ENCODE assay signal across 12 cellular contexts in the genomic region with DNA sequence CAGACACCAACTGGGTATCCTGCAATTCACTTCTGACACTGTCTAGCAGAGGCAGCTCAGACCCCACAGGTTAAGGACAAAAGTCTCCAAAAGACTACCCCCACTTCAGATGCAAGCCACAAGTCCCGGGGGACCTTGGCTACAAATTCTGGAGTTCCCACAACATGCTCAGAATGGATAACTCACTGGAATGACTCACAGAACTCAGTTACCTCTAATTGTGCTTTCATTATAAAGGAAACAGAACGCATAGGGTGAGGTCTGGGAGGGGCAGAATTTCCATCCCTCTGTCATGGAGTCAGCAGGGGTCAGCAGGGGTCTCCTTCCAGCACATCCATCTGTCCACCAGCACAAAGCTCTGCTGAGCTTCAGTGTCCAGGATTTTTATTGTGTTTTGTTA.
A peak's percentile ranks its signal among the peaks of the same experiment; 100 is the strongest.
DNase-seq lines count a peak whose midpoint lies in the region; ATAC-seq and TF ChIP-seq lines count a peak whose summit lies in the region.
"Had no signal": no experiment of that assay in that cellular context is flagged by ENCODE, and none has a peak within 500 bp of the region (broad histone marks: within the 10 kb centered on the region; RNA-seq: fewer than 3 reads in every experiment).

No MANE protein-coding gene starts in this region.

- H3K56ac ChIP-seq in IMR-90 (ENCODE audit: extremely low read depth, insufficient read depth, low read length) = peak overlapping the region; percentile 10; the same call in 1 of the 2 replicates

- no peaks in the 10 kb centered on the region for H3K36me3 ChIP-seq in IMR-90 (ENCODE audit: control insufficient read depth, insufficient read depth, low read length)
- H3K36me3 ChIP-seq in ectodermal cell (ENCODE audit: control insufficient read depth, insufficient read depth, low read length) = no peaks in the 10 kb centered on the region
- no peaks in the 10 kb centered on the region for H3K36me3 ChIP-seq in Peyer's patch

- no peak for TF ChIP-seq RAD21 in IMR-90 (IDR thresholded peaks at IDR 0.05; ENCODE audit: low read length)

- peak overlapping the region; percentile 11 to 58; a peak in 2 of 4 replicates for H4K8ac ChIP-seq in IMR-90 (ENCODE audit: low read depth in 2 of 2, low read length in 2 of 2)

- no peak overlapping the region for H2AK9ac ChIP-seq in IMR-90 (replicated peaks; ENCODE audit: low read depth, low read length, poor library complexity)

- peaks cover 13% of the 10 kb centered on the region; the same call in 1 of the 2 replicates for H3K9me1 ChIP-seq in IMR-90 (ENCODE audit: insufficient read depth, low read length)

- POLR2A ChIA-PET in IMR-90 (lab: Charles Lee; ENCODE audit: unreplicated experiment) = no interaction called here

- H3K27me3 ChIP-seq in IMR-90 (ENCODE audit: control insufficient read depth, insufficient read depth, low read length) (no peaks in the 10 kb centered on the region), ectodermal cell (ENCODE audit: control insufficient read depth, insufficient read depth, low read length, poor library complexity, severe bottlenecking) (no peaks in the 10 kb centered on the region), Peyer's patch (no peaks in the 10 kb centered on the region)

- H3K4me3 ChIP-seq in IMR-90 (ENCODE audit: insufficient read depth, low read depth, low read length) (no peak overlapping the region), ectodermal cell (ENCODE audit: insufficient read depth, low read depth, low read length) (no peak overlapping the region), Peyer's patch (no peak overlapping the region)

- no peaks in the 10 kb centered on the region for H3K9me3 ChIP-seq in IMR-90 (ENCODE audit: control insufficient read depth, insufficient read depth, low read length)
- no peaks in the 10 kb centered on the region for H3K9me3 ChIP-seq in ectodermal cell (ENCODE audit: control insufficient read depth, low read length)
- no peaks in the 10 kb centered on the region for H3K9me3 ChIP-seq in Peyer's patch

- H4K20me1 ChIP-seq in IMR-90 (ENCODE audit: insufficient read depth, low read length) = no peaks in the 10 kb centered on the region

- peaks cover 0 to 5% of the 10 kb centered on the region in 2 experiments; a peak in 1 of 4 replicates for H3K79me1 ChIP-seq in IMR-90 (ENCODE audit: low read depth in 1 of 2, low read length in 2 of 2)

- no peak for TF ChIP-seq POLR2A in IMR-90 (IDR thresholded peaks at IDR 0.05; ENCODE audit: low read depth, low read length)
- no peak for TF ChIP-seq POLR2A in Peyer's patch (IDR thresholded peaks at IDR 0.05)

- CTCF ChIA-PET in IMR-90 (lab: Yijun Ruan, JAX) = no interaction called here

- in situ Hi-C loops in IMR-90 (cut with MboI; ENCODE audit: low sequenced_read_pairs) = no loop called here

- H4K5ac ChIP-seq in IMR-90 (ENCODE audit: low read depth, low read length) = no peak overlapping the region

- H3K4me1 ChIP-seq in IMR-90 (ENCODE audit: control insufficient read depth, insufficient read depth, low read length) (peaks cover 5% of the 10 kb centered on the region; the same call in 1 of the 2 replicates), ectodermal cell (ENCODE audit: control insufficient read depth, insufficient read depth, low read length) (peaks cover 65% of the 10 kb centered on the region), Peyer's patch (no peaks in the 10 kb centered on the region)
- H3K4me1 ChIP-seq: parathyroid adenoma had no signal

- H3K9ac ChIP-seq in IMR-90 (ENCODE audit: low read depth, low read length) = no peak overlapping the region
- H3K9ac ChIP-seq: KMS-11, parathyroid adenoma had no signal

- dilution Hi-C loops in IMR-90 (cut with HindIII; ENCODE audit: low sequenced_read_pairs, unreplicated experiment) = no loop called here

- H2AFZ ChIP-seq in IMR-90 (replicated peaks; ENCODE audit: low read length, poor library complexity) = peak overlapping the region; percentile 57
- H2AFZ ChIP-seq: parathyroid adenoma had no signal

- TF ChIP-seq CTCF in IMR-90 (conservative IDR thresholded peaks at IDR 0.05; ENCODE audit: low read depth, low read length) (no peak), Peyer's patch (IDR thresholded peaks at IDR 0.05) (no peak)

- DNase-seq in AG08395 (ENCODE audit: low spot score) = peak; percentile 70
- DNase-seq in IMR-90 = peak; percentile 61
- DNase-seq in kidney tubule cell (ENCODE audit: low spot score) = peak; percentile 62
- no peak for DNase-seq in Peyer's patch
- no peak for DNase-seq in NCI-H1436 (lab: John Stamatoyannopoulos, UW)
- no peak for DNase-seq in NCI-H446 (lab: John Stamatoyannopoulos, UW)
- DNase-seq: left cardiac atrium, T-helper 17 cell had no signal

- intact Hi-C loops in IMR-90 (cut with micrococcal nuclease) = no loop called here

- H3K23ac ChIP-seq in IMR-90 (ENCODE audit: low read depth, low read length) = no peak overlapping the region

- H3K4ac ChIP-seq in IMR-90 (ENCODE audit: low read depth, low read length) = 0 out of 2 replicates have a peak overlapping the region, but pooled peaks have one; percentile 38

- no peak overlapping the region for H3K4me2 ChIP-seq in IMR-90 (ENCODE audit: low read depth, low read length)
- H3K4me2 ChIP-seq: KMS-11 had no signal

- peak overlapping the region; percentile 67 for H2BK20ac ChIP-seq in IMR-90 (ENCODE audit: low read depth, low read length)

- H2BK5ac ChIP-seq in IMR-90 (ENCODE audit: low read depth, low read length, poor library complexity, severe bottlenecking) = no peak overlapping the region

- H2BK15ac ChIP-seq in IMR-90 (ENCODE audit: low read depth, low read length) = no peak overlapping the region; the same call in 2 of the 3 replicates

- ATAC-seq in IMR-90 (ENCODE audit: low read depth) (peak; percentile 39; the same call in 1 of the 2 replicates), GM19397 (IDR thresholded peaks at IDR 0.05; ENCODE audit: unreplicated experiment) (no peak)
- ATAC-seq: T-helper 17 cell had no signal

- peak overlapping the region; percentile 76; the same call in 1 of the 2 replicates for H2AK5ac ChIP-seq in IMR-90 (ENCODE audit: low read depth, low read length)

- 0 out of 2 replicates have a peak overlapping the region, but pooled peaks have one; percentile 31 for H3K14ac ChIP-seq in IMR-90 (replicated peaks; ENCODE audit: low read depth, low read length)

- H4K91ac ChIP-seq in IMR-90 (ENCODE audit: insufficient read depth, low read depth, low read length) = peak overlapping the region; percentile 60

- H3K18ac ChIP-seq in IMR-90 (ENCODE audit: low read depth, low read length) = no peak overlapping the region

- no CpG with 5 or more reads among the region's 2 CpGs for WGBS in IMR-90 (ENCODE audit: extremely low coverage in 2 of 2, insufficient read length in 1 of 2), 2 experiments
- whole genome bisulfite sequencing in ectodermal cell, 2 experiments = 7 to 9% methylated on average over 2 of the region's 2 CpGs

- H3K27ac ChIP-seq in IMR-90 (ENCODE audit: insufficient read depth, low read length) (no peak overlapping the region), ectodermal cell (ENCODE audit: insufficient read depth, low read depth, low read length, poor library complexity, severe bottlenecking) (peak overlapping the region; percentile 100), Peyer's patch (no peak overlapping the region)
- H3K27ac ChIP-seq: KMS-11, parathyroid adenoma had no signal

- H2BK120ac ChIP-seq in IMR-90 (ENCODE audit: low read depth, low read length) = no peak overlapping the region

- no TSS peak for BruUV-seq in IMR-90 (replicated peaks; lab: Mats Ljungman, UMichigan)

TF ChIP-seq in IMR-90, 13 proteins besides CTCF, POLR2A, EP300 and RAD21:
- TF ChIP-seq MAZ (IDR thresholded peaks at IDR 0.05; ENCODE audit: borderline replicate concordance, low read depth, low read length) = 0 out of 2 replicates have a peak, but pooled peaks have one; percentile 13
- no peak for TF ChIP-seq MXI1 (IDR thresholded peaks at IDR 0.05; ENCODE audit: borderline replicate concordance, low read depth, low read length)
- no peak for TF ChIP-seq FOS (IDR thresholded peaks at IDR 0.05; ENCODE audit: low read depth, low read length)
- no peak for TF ChIP-seq RFX5 (IDR thresholded peaks at IDR 0.05; ENCODE audit: low read depth, low read length)
- TF ChIP-seq ELK1 (IDR thresholded peaks at IDR 0.05; ENCODE audit: borderline replicate concordance, low read depth, low read length) = no peak
- no peak for TF ChIP-seq MAFK (IDR thresholded peaks at IDR 0.05; ENCODE audit: low read depth, low read length)
- TF ChIP-seq, protein P1, sequence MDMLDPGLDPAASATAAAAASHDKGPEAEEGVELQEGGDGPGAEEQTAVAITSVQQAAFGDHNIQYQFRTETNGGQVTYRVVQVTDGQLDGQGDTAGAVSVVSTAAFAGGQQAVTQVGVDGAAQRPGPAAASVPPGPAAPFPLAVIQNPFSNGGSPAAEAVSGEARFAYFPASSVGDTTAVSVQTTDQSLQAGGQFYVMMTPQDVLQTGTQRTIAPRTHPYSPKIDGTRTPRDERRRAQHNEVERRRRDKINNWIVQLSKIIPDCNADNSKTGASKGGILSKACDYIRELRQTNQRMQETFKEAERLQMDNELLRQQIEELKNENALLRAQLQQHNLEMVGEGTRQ (IDR thresholded peaks at IDR 0.05; ENCODE audit: low read depth, low read length) = no peak

Comparison
In these comparisons a context has a peak if more than half of its experiments do, and no peak if none do; other contexts are left out.
1. DNase-seq: peak in AG08395 (single experiment), IMR-90 (single experiment) and kidney tubule cell (single experiment); none in Peyer's patch (0 of 3), NCI-H1436 (single experiment) and NCI-H446 (0 of 2).